Comparison of ENCODE assay signal across 1 cellular context in the genomic region with DNA sequence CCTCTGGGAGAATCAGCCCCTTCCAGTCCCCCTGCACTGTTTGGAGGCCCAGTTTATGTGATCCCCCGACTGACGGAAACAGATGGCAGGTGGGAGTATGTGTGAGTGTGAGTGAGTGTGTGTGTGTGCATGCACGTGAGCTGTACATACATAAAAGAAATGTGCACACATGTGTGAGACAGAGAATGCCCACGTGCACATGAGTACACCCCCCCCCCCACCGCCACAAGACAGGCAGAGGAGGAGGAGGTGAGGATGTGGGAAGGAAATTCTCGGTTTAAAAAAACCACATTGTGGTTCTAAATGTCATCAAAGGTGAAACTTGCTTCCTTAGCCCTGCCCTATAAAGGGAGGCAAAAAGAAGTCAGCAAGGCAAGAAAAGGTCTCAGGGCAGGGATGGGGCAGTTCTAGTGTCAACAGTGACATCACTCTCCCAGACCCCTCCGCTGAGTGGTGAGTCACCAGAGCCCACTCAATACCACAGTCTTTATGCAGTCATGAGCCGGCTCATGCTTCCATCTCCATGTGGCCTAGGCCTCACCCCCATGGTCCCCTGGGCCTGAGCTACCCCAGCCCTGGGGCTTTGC.
TF ChIP-seq lines count a peak whose summit lies in the region.

No MANE protein-coding gene starts in this region.

TF ChIP-seq in GM23338, 12 proteins besides CTCF, POLR2A, EP300 and RAD21 (continued from another document):
- TF ChIP-seq, protein P1, sequence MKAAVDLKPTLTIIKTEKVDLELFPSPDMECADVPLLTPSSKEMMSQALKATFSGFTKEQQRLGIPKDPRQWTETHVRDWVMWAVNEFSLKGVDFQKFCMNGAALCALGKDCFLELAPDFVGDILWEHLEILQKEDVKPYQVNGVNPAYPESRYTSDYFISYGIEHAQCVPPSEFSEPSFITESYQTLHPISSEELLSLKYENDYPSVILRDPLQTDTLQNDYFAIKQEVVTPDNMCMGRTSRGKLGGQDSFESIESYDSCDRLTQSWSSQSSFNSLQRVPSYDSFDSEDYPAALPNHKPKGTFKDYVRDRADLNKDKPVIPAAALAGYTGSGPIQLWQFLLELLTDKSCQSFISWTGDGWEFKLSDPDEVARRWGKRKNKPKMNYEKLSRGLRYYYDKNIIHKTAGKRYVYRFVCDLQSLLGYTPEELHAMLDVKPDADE (IDR thresholded peaks at IDR 0.05): no peak
- TF ChIP-seq, protein P2, sequence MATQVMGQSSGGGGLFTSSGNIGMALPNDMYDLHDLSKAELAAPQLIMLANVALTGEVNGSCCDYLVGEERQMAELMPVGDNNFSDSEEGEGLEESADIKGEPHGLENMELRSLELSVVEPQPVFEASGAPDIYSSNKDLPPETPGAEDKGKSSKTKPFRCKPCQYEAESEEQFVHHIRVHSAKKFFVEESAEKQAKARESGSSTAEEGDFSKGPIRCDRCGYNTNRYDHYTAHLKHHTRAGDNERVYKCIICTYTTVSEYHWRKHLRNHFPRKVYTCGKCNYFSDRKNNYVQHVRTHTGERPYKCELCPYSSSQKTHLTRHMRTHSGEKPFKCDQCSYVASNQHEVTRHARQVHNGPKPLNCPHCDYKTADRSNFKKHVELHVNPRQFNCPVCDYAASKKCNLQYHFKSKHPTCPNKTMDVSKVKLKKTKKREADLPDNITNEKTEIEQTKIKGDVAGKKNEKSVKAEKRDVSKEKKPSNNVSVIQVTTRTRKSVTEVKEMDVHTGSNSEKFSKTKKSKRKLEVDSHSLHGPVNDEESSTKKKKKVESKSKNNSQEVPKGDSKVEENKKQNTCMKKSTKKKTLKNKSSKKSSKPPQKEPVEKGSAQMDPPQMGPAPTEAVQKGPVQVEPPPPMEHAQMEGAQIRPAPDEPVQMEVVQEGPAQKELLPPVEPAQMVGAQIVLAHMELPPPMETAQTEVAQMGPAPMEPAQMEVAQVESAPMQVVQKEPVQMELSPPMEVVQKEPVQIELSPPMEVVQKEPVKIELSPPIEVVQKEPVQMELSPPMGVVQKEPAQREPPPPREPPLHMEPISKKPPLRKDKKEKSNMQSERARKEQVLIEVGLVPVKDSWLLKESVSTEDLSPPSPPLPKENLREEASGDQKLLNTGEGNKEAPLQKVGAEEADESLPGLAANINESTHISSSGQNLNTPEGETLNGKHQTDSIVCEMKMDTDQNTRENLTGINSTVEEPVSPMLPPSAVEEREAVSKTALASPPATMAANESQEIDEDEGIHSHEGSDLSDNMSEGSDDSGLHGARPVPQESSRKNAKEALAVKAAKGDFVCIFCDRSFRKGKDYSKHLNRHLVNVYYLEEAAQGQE (IDR thresholded peaks at IDR 0.05; ENCODE audit: unreplicated experiment): no peak
- TF ChIP-seq STAT1 (IDR thresholded peaks at IDR 0.05; ENCODE audit: unreplicated experiment) (no peak), NANOG (IDR thresholded peaks at IDR 0.05; ENCODE audit: borderline replicate concordance) (no peak), EZH2phosphoT487 (IDR thresholded peaks at IDR 0.05; ENCODE audit: unreplicated experiment) (no peak), JUNB (IDR thresholded peaks at IDR 0.05; ENCODE audit: unreplicated experiment) (no peak), ZNF331 (CRISPR knock-in tag; IDR thresholded peaks at IDR 0.05; ENCODE audit: low read depth) (no peak), POLR2AphosphoS5 (IDR thresholded peaks at IDR 0.05; ENCODE audit: low read depth) (no peak), ZNF114 (CRISPR knock-in tag; IDR thresholded peaks at IDR 0.05) (no peak), CREB1 (CRISPR knock-in tag; IDR thresholded peaks at IDR 0.05; ENCODE audit: low read depth) (no peak)
- TF ChIP-seq, protein P3, sequence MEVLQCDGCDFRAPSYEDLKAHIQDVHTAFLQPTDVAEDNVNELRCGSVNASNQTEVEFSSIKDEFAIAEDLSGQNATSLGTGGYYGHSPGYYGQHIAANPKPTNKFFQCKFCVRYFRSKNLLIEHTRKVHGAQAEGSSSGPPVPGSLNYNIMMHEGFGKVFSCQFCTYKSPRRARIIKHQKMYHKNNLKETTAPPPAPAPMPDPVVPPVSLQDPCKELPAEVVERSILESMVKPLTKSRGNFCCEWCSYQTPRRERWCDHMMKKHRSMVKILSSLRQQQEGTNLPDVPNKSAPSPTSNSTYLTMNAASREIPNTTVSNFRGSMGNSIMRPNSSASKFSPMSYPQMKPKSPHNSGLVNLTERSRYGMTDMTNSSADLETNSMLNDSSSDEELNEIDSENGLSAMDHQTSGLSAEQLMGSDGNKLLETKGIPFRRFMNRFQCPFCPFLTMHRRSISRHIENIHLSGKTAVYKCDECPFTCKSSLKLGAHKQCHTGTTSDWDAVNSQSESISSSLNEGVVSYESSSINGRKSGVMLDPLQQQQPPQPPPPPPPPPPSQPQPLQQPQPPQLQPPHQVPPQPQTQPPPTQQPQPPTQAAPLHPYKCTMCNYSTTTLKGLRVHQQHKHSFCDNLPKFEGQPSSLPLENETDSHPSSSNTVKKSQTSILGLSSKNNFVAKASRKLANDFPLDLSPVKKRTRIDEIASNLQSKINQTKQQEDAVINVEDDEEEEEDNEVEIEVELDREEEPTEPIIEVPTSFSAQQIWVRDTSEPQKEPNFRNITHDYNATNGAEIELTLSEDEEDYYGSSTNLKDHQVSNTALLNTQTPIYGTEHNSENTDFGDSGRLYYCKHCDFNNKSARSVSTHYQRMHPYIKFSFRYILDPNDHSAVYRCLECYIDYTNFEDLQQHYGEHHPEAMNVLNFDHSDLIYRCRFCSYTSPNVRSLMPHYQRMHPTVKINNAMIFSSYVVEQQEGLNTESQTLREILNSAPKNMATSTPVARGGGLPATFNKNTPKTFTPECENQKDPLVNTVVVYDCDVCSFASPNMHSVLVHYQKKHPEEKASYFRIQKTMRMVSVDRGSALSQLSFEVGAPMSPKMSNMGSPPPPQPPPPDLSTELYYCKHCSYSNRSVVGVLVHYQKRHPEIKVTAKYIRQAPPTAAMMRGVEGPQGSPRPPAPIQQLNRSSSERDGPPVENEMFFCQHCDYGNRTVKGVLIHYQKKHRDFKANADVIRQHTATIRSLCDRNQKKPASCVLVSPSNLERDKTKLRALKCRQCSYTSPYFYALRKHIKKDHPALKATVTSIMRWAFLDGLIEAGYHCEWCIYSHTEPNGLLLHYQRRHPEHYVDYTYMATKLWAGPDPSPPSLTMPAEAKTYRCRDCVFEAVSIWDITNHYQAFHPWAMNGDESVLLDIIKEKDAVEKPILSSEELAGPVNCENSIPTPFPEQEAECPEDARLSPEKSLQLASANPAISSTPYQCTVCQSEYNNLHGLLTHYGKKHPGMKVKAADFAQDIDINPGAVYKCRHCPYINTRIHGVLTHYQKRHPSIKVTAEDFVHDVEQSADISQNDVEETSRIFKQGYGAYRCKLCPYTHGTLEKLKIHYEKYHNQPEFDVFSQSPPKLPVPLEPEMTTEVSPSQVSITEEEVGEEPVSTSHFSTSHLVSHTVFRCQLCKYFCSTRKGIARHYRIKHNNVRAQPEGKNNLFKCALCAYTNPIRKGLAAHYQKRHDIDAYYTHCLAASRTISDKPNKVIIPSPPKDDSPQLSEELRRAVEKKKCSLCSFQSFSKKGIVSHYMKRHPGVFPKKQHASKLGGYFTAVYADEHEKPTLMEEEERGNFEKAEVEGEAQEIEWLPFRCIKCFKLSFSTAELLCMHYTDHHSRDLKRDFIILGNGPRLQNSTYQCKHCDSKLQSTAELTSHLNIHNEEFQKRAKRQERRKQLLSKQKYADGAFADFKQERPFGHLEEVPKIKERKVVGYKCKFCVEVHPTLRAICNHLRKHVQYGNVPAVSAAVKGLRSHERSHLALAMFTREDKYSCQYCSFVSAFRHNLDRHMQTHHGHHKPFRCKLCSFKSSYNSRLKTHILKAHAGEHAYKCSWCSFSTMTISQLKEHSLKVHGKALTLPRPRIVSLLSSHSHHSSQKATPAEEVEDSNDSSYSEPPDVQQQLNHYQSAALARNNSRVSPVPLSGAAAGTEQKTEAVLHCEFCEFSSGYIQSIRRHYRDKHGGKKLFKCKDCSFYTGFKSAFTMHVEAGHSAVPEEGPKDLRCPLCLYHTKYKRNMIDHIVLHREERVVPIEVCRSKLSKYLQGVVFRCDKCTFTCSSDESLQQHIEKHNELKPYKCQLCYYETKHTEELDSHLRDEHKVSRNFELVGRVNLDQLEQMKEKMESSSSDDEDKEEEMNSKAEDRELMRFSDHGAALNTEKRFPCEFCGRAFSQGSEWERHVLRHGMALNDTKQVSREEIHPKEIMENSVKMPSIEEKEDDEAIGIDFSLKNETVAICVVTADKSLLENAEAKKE (CRISPR knock-in tag; IDR thresholded peaks at IDR 0.05): no peak
